ENCODE assay signal across 25 cellular contexts in genomic region chr16:4172070-4172469, GRCh38. TPM values are rescaled to one million over a fixed set of nuclear protein-coding genes. Genes with fewer than 3 reads are reported as not detected.
DNase-seq lines count a peak whose midpoint lies in the region; ATAC-seq and TF ChIP-seq lines count a peak whose summit lies in the region.
"Had no signal": no experiment of that assay in that cellular context is flagged by ENCODE, and none has a peak within 500 bp of the region (broad histone marks: within the 10 kb centered on the region; RNA-seq: fewer than 3 reads in every experiment).

No MANE protein-coding gene starts in this region.

- H2BK120ac ChIP-seq in mesenchymal stem cell (ENCODE audit: low read depth, low read length): no peak overlapping the region

- peaks cover 17% of the 10 kb centered on the region for H3K4me1 Mint-ChIP-seq in chondrocyte (ENCODE audit: low read depth)
- H3K4me1 Mint-ChIP-seq: activated naive CD4-positive, alpha-beta T cell treated with anti-CD3 and anti-CD28 coated beads, Interleukin-2, amount 50 U/mL, for 24 hours had no signal

- no peaks in the 10 kb centered on the region for H3K9me3 Mint-ChIP-seq in chondrocyte (ENCODE audit: low read depth)
- H3K9me3 Mint-ChIP-seq: activated naive CD4-positive, alpha-beta T cell treated with anti-CD3 and anti-CD28 coated beads, Interleukin-2, amount 50 U/mL, for 24 hours; brain; naive thymus-derived CD4-positive, alpha-beta T cell had no signal

- no peak for TF ChIP-seq RAD21 in SK-N-SH (IDR thresholded peaks at IDR 0.05; ENCODE audit: low read length)

- H3K27ac ChIP-seq in SK-N-SH (ENCODE audit: low read depth in 2 of 2, low read length in 1 of 2) (no peak overlapping the region), mesenchymal stem cell (ENCODE audit: low read length, poor library complexity, severe bottlenecking) (no peak overlapping the region)
- H3K27ac ChIP-seq: 22Rv1, hepatocyte, parathyroid adenoma, SK-N-MC had no signal

- peak overlapping the region; percentile 43 for H3K27ac Mint-ChIP-seq in chondrocyte (ENCODE audit: unreplicated experiment)
- H3K27ac Mint-ChIP-seq: activated naive CD4-positive, alpha-beta T cell treated with anti-CD3 and anti-CD28 coated beads, Interleukin-2, amount 50 U/mL, for 24 hours; brain; CD14-positive monocyte; naive thymus-derived CD4-positive, alpha-beta T cell had no signal

- H3K36me3 ChIP-seq in SK-N-SH (replicated peaks in 1 of 2; ENCODE audit: control insufficient read depth in 1 of 2, insufficient read depth in 2 of 2, low read length in 1 of 2): no peaks in the 10 kb centered on the region
- no peaks in the 10 kb centered on the region for H3K36me3 ChIP-seq in mesenchymal stem cell (ENCODE audit: control insufficient read depth in 1 of 2, insufficient read depth in 2 of 2, low read depth in 1 of 2, low read length in 2 of 2)

- H3K4me2 ChIP-seq in SK-N-SH (no peak overlapping the region), mesenchymal stem cell (ENCODE audit: low read length, poor library complexity, severe bottlenecking) (no peak overlapping the region)
- H3K4me2 ChIP-seq: hepatocyte had no signal

- H3K27me3 ChIP-seq in SK-N-SH (ENCODE audit: insufficient read depth): no peaks in the 10 kb centered on the region
- H3K27me3 ChIP-seq in mesenchymal stem cell (ENCODE audit: control insufficient read depth in 1 of 2, insufficient read depth in 1 of 2, low read length in 2 of 2): no peaks in the 10 kb centered on the region
- H3K27me3 ChIP-seq: hepatocyte had no signal

- no peak overlapping the region for H3K23ac ChIP-seq in mesenchymal stem cell (ENCODE audit: low read length in 2 of 2)

- H3K79me1 ChIP-seq in mesenchymal stem cell (replicated peaks; ENCODE audit: low read length, poor library complexity, severe bottlenecking): no peaks in the 10 kb centered on the region

- TF ChIP-seq EP300 in SK-N-SH (IDR thresholded peaks at IDR 0.05; ENCODE audit: borderline replicate concordance in 1 of 2, low read depth in 1 of 2, low read length in 1 of 2): no peak

- H3K9ac ChIP-seq in SK-N-SH (no peak overlapping the region), mesenchymal stem cell (ENCODE audit: low read length) (peak overlapping the region; percentile 13)
- H3K9ac ChIP-seq: parathyroid adenoma had no signal

- DNase-seq in SK-N-SH: no peak
- peak; percentile 56 for DNase-seq in HCEC 1CT
- no peak for DNase-seq in chondrocyte (ENCODE audit: low spot score)
- peak; percentile 54 for DNase-seq in mesenchymal stem cell
- DNase-seq in NCI-H2171 (lab: John Stamatoyannopoulos, UW): no peak
- DNase-seq in DMS79 treated with DMSO at 0.1 percent for 48 hours (lab: John Stamatoyannopoulos, UW): no peak
- DNase-seq: activated CD4-positive, CD25-positive, alpha-beta regulatory T cell treated with anti-CD3 and anti-CD28 coated beads, Interleukin-2, amount 50 U/mL, for 72 hours; DMS 273 treated with DMSO at 0.1 percent for 48 hours; islet precursor cell; MM.1S; naive thymus-derived CD4-positive, alpha-beta T cell; NCI-H1694 treated with DMSO at 0.1 percent for 48 hours; NCI-H446 treated with DMSO at 0.1 percent for 48 hours; NK-92 treated with Interleukin-12 subunit alpha and Interleukin-12 subunit beta, amount 100 ng/mL, for 24 hours; small intestine had no signal

- no peak for ATAC-seq in SK-N-SH treated with all-trans-retinoic acid at 6 μM for 48 hours
- no peak for ATAC-seq in HG03280 (IDR thresholded peaks at IDR 0.05; ENCODE audit: unreplicated experiment)
- ATAC-seq: esophagus mucosa; naive thymus-derived CD4-positive, alpha-beta T cell had no signal

- H2AFZ ChIP-seq in SK-N-SH (ENCODE audit: low read depth): 0 out of 2 replicates have a peak overlapping the region, but pooled peaks have one; percentile 3
- no peak overlapping the region for H2AFZ ChIP-seq in mesenchymal stem cell (ENCODE audit: low read depth, low read length)
- H2AFZ ChIP-seq: hepatocyte, parathyroid adenoma had no signal

- TF ChIP-seq CTCF in SK-N-SH (IDR thresholded peaks at IDR 0.05) (no peak), chondrocyte (IDR thresholded peaks at IDR 0.05) (no peak)

- H3K79me2 ChIP-seq in SK-N-SH (ENCODE audit: insufficient read depth): no peaks in the 10 kb centered on the region
- H3K79me2 ChIP-seq: hepatocyte, parathyroid adenoma had no signal

- H3K27me3 Mint-ChIP-seq in chondrocyte (ENCODE audit: low read depth): no peaks in the 10 kb centered on the region
- H3K27me3 Mint-ChIP-seq: activated naive CD4-positive, alpha-beta T cell treated with anti-CD3 and anti-CD28 coated beads, Interleukin-2, amount 50 U/mL, for 24 hours had no signal

- no peak overlapping the region for H2BK12ac ChIP-seq in mesenchymal stem cell (ENCODE audit: low read length in 2 of 2)

- no peak overlapping the region for H3K14ac ChIP-seq in mesenchymal stem cell (ENCODE audit: low read length in 2 of 2)

- WGBS in SK-N-SH (ENCODE audit: low lambda C conversion rate): 63% methylated on average over 3 of the region's 3 CpGs
- WGBS in mesenchymal stem cell: 73% methylated on average over 2 of the region's 3 CpGs

- CTCF ChIA-PET in SK-N-SH (lab: Yijun Ruan, JAX): interaction anchor here (1.7 kb wide), 1 partner anchor 42 kb away, joined by 4 read pairs; no protein-coding TSS in a partner anchor

- H3K4me3 ChIP-seq in SK-N-SH (ENCODE audit: low read depth in 2 of 2, low read length in 1 of 2) (no peak overlapping the region), mesenchymal stem cell (ENCODE audit: insufficient read depth in 1 of 2, low read depth in 1 of 2, low read length in 2 of 2) (no peak overlapping the region)
- H3K4me3 ChIP-seq: hepatocyte, SK-N-MC had no signal

- H3K36me3 Mint-ChIP-seq in chondrocyte (ENCODE audit: low read depth): no peaks in the 10 kb centered on the region
- H3K36me3 Mint-ChIP-seq: activated naive CD4-positive, alpha-beta T cell treated with anti-CD3 and anti-CD28 coated beads, Interleukin-2, amount 50 U/mL, for 24 hours; brain; CD14-positive monocyte; naive thymus-derived CD4-positive, alpha-beta T cell had no signal

- H2BK5ac ChIP-seq in mesenchymal stem cell (ENCODE audit: low read depth, low read length, poor library complexity, severe bottlenecking): no peak overlapping the region

- H3F3A ChIP-seq in SK-N-SH (replicated peaks; ENCODE audit: insufficient read depth): no peaks in the 10 kb centered on the region

- no peak overlapping the region for H2AK5ac ChIP-seq in mesenchymal stem cell (ENCODE audit: low read length, severe bottlenecking)

- no peak overlapping the region for H3K4ac ChIP-seq in mesenchymal stem cell (ENCODE audit: low read depth in 1 of 2, low read length in 2 of 2)

- no peaks in the 10 kb centered on the region for H3K9me2 ChIP-seq in SK-N-SH

- H3K4me1 ChIP-seq in SK-N-SH (ENCODE audit: control insufficient read depth in 1 of 2, insufficient read depth in 2 of 2, low read depth in 1 of 2, low read length in 1 of 2): peaks cover 0 to 4% of the 10 kb centered on the region in 2 experiments; a peak in 2 of 4 replicates
- H3K4me1 ChIP-seq in mesenchymal stem cell (ENCODE audit: control insufficient read depth, insufficient read depth, low read depth, low read length): peaks cover 5% of the 10 kb centered on the region

- no peak overlapping the region for H3K18ac ChIP-seq in mesenchymal stem cell (ENCODE audit: low read depth in 1 of 2, low read length in 2 of 2)

- no peak overlapping the region for H3K4me3 Mint-ChIP-seq in chondrocyte (ENCODE audit: unreplicated experiment)
- H3K4me3 Mint-ChIP-seq: activated naive CD4-positive, alpha-beta T cell treated with anti-CD3 and anti-CD28 coated beads, Interleukin-2, amount 50 U/mL, for 24 hours; brain; naive thymus-derived CD4-positive, alpha-beta T cell had no signal

- POLR2A ChIA-PET in SK-N-SH (lab: Yijun Ruan, JAX): no interaction called here

- H4K20me1 ChIP-seq in SK-N-SH (ENCODE audit: insufficient read depth): no peaks in the 10 kb centered on the region

- H3K9me3 ChIP-seq in SK-N-SH (no peaks in the 10 kb centered on the region), mesenchymal stem cell (ENCODE audit: control insufficient read depth, low read length) (no peaks in the 10 kb centered on the region)

- no peak overlapping the region for H2BK15ac ChIP-seq in mesenchymal stem cell (ENCODE audit: low read depth, poor library complexity, severe bottlenecking)

- no peak overlapping the region for H4K91ac ChIP-seq in mesenchymal stem cell (ENCODE audit: low read length)

- no peak overlapping the region for H4K8ac ChIP-seq in mesenchymal stem cell (ENCODE audit: low read length)

TF ChIP-seq in SK-N-SH, 30 proteins besides CTCF, POLR2A, EP300 and RAD21 (continues in another document):
- TF ChIP-seq GABPA (IDR thresholded peaks at IDR 0.05; ENCODE audit: low read depth) (no peak), USF1 (IDR thresholded peaks at IDR 0.05; ENCODE audit: borderline replicate concordance, low read depth) (no peak)

TF ChIP-seq in SK-N-SH treated with all-trans-retinoic acid at 6 μM for 48 hours, 23 proteins besides CTCF, POLR2A, EP300 and RAD21 (continues in another document):
- TF ChIP-seq GLIS3 (CRISPR knock-in tag; IDR thresholded peaks at IDR 0.05) (no peak), TCF4 (CRISPR knock-in tag; IDR thresholded peaks at IDR 0.05; ENCODE audit: borderline replicate concordance) (no peak), OSR1 (CRISPR knock-in tag; IDR thresholded peaks at IDR 0.05) (no peak), ZNF8 (CRISPR knock-in tag; IDR thresholded peaks at IDR 0.05) (no peak), ISL1 (CRISPR knock-in tag; IDR thresholded peaks at IDR 0.05) (no peak)

RNA-seq across cellular contexts. Expression of gene ADCY9, which starts 55.8 kb away (rescaled TPM):
- polyA plus RNA-seq in SK-N-SH (2012; rRNA removed): 2.7 and 5.2 TPM in 2 replicates
- polyA plus RNA-seq in SK-N-SH (2012; cell fraction: cytosol; rRNA removed): 2.6 and 3.4 TPM in 2 replicates
- 4.6 and 5.0 TPM in 2 replicates for polyA plus RNA-seq in SK-N-SH (2012; cell fraction: nucleus; rRNA removed)
- 22.6 to 31.9 TPM (median 31.6 TPM) in 3 replicates for total RNA-seq in chondrocyte
- polyA plus RNA-seq in mesenchymal stem cell (2013, experiment 1 of 2): 20.7 TPM
- 20.1 TPM for polyA plus RNA-seq in mesenchymal stem cell (2013, experiment 2 of 2)

Comparison
In these comparisons a context has a peak if more than half of its experiments do, and no peak if none do; other contexts are left out.
1. DNase-seq: peak in HCEC 1CT (single experiment) and mesenchymal stem cell (single experiment); none in SK-N-SH (single experiment), chondrocyte (single experiment), NCI-H2171 (single experiment) and DMS79 treated with DMSO at 0.1 percent for 48 hours (single experiment).